In the genomic region with DNA sequence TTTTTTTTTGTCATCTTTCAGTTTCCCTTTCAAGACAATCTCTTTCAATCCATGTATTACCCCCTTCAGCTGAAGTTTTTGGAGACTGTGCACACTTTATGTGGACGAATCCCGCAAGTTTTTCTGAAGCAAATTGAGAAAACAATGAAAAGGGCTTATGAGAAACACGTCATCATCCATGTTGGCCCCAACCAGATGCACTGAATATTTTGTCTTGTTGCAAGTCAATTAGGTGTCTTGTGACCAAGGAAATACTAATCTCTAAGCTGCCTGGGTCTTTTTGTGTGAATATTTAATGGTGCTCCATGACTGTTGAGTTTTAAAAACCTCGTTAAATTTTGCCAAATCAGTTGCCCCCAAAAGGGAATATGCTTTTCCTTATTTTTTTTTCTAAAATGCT, we compare ENCODE assay signal across 24 cellular contexts.
"Had no signal": no experiment of that assay in that cellular context is flagged by ENCODE, and none has a peak within 500 bp of the region (broad histone marks: within the 10 kb centered on the region; RNA-seq: fewer than 3 reads in every experiment).

No MANE protein-coding gene starts in this region.

- DNase-seq: activated CD4-positive, alpha-beta T cell treated with anti-CD3 and anti-CD28 coated beads for 36 hours; activated CD4-positive, alpha-beta T cell treated with anti-CD3 and anti-CD28 coated beads, Interleukin-2, amount 50 U/mL, for 48 hours; activated naive CD4-positive, alpha-beta T cell treated with Interleukin-2 at 50 U/mL for 16 hours; activated T-cell treated with anti-CD3 and anti-CD28 coated beads, Interleukin-2, amount 50 U/mL, for 24 hours; body of pancreas; caudate nucleus; heart left ventricle; left lung; midbrain; right lobe of liver; small intestine; stimulated activated CD4-positive, alpha-beta T cell treated with anti-CD3 and anti-CD28 coated beads, Interleukin-15, amount 100 ng/mL, for 24 hours; stimulated activated CD4-positive, alpha-beta T cell treated with anti-CD3 and anti-CD28 coated beads, Interleukin-2, amount 100 ng/mL, for 48 hours; stomach had no signal

- H3K4me3 Mint-ChIP-seq: activated CD4-positive, alpha-beta T cell treated with anti-CD3 and anti-CD28 coated beads for 36 hours; activated T-cell treated with anti-CD3 and anti-CD28 coated beads, Interleukin-2, amount 50 U/mL, for 24 hours; neural crest cell; T-helper 2 cell treated with Interferon-gamma antibody and Interleukin-4, amounts not matched to agents 5 μg/mL and 100 μg/mL, for 36 hours; type B pancreatic cell; WTC11 had no signal

- H3K36me3 Mint-ChIP-seq: WTC11 had no signal

- H3K4me1 Mint-ChIP-seq: neural crest cell had no signal

- H3K27me3 Mint-ChIP-seq: type B pancreatic cell had no signal

- H3K36me3 ChIP-seq: gastroesophageal sphincter, left lung, right lobe of liver, stomach had no signal

- H3K9me3 Mint-ChIP-seq: activated T-cell treated with anti-CD3 and anti-CD28 coated beads, Interleukin-2, amount 50 U/mL, for 24 hours; activated T-helper 2 cell treated with anti-CD3 and anti-CD28 coated beads, Interferon-gamma antibody, Interleukin-2, Interleukin-4, amounts not matched to agents 10 μg/mL and 5 μg/mL and 100 μg/mL, durations not matched to agents 14 hours and 24 hours and 36 hours; neural crest cell; T-helper 2 cell treated with Interferon-gamma antibody and Interleukin-4, amounts not matched to agents 5 μg/mL and 100 μg/mL, for 36 hours; type B pancreatic cell; WTC11 had no signal

- H3K4me1 ChIP-seq: gastroesophageal sphincter had no signal

- H3K27ac ChIP-seq: body of pancreas, gastroesophageal sphincter, heart left ventricle, left lung, right lobe of liver, stomach had no signal

- H3K27ac Mint-ChIP-seq: activated CD4-positive, alpha-beta T cell treated with anti-CD3 and anti-CD28 coated beads for 36 hours; activated T-cell treated with anti-CD3 and anti-CD28 coated beads, Interleukin-2, amount 50 U/mL, for 24 hours; activated T-helper 2 cell treated with anti-CD3 and anti-CD28 coated beads, Interferon-gamma antibody, Interleukin-2, Interleukin-4, amounts not matched to agents 10 μg/mL and 5 μg/mL and 100 μg/mL, durations not matched to agents 14 hours and 24 hours and 36 hours; T-helper 2 cell treated with Interferon-gamma antibody and Interleukin-4, amounts not matched to agents 5 μg/mL and 100 μg/mL, for 36 hours; WTC11 had no signal

- FAIRE-seq: colon, endometrium, small intestine, TTC549 had no signal

- H3K27me3 ChIP-seq: body of pancreas, gastroesophageal sphincter, heart left ventricle, left lung, right lobe of liver, stomach had no signal

- H3K9me3 ChIP-seq: body of pancreas, gastroesophageal sphincter, heart left ventricle, left lung, right lobe of liver, stomach had no signal

- ATAC-seq: activated CD4-positive, alpha-beta T cell treated with anti-CD3 and anti-CD28 coated beads for 36 hours; body of pancreas; esophagus mucosa; gastroesophageal sphincter; heart left ventricle; left lung; right lobe of liver; WTC11 had no signal

- H3K4me3 ChIP-seq: body of pancreas, gastroesophageal sphincter, heart left ventricle, left lung, right lobe of liver, stomach had no signal
